Comparison of ENCODE assay signal across 13 cellular contexts in genomic region chr2:122340246-122340645, GRCh38.
DNase-seq lines count a peak whose midpoint lies in the region; ATAC-seq and TF ChIP-seq lines count a peak whose summit lies in the region.
"Had no signal": no experiment of that assay in that cellular context is flagged by ENCODE, and none has a peak within 500 bp of the region (broad histone marks: within the 10 kb centered on the region; RNA-seq: fewer than 3 reads in every experiment).

No MANE protein-coding gene starts in this region.

- ATAC-seq in HG02938 (IDR thresholded peaks at IDR 0.05; ENCODE audit: unreplicated experiment) (peak; percentile 97), left ventricle myocardium superior (no peak)

- no peak overlapping the region for H3K4ac ChIP-seq in mesenchymal stem cell (ENCODE audit: low read depth in 1 of 2, low read length in 2 of 2)

- no peak overlapping the region for H2BK15ac ChIP-seq in mesenchymal stem cell (ENCODE audit: low read depth, poor library complexity, severe bottlenecking)

- H3K79me2 ChIP-seq in neural progenitor cell (ENCODE audit: low read depth): no peaks in the 10 kb centered on the region

- H3K9ac ChIP-seq in mesenchymal stem cell (ENCODE audit: low read length): no peak overlapping the region
- no peak overlapping the region for H3K9ac ChIP-seq in neural progenitor cell

- H3K23ac ChIP-seq in mesenchymal stem cell (ENCODE audit: low read length in 2 of 2): no peak overlapping the region

- H3K27me3 ChIP-seq in breast epithelium (no peaks in the 10 kb centered on the region), mesenchymal stem cell (ENCODE audit: control insufficient read depth in 1 of 2, insufficient read depth in 1 of 2, low read length in 2 of 2) (no peaks in the 10 kb centered on the region), neural progenitor cell (no peaks in the 10 kb centered on the region)
- H3K27me3 ChIP-seq: esophagus muscularis mucosa, sigmoid colon had no signal

- H3K4me3 Mint-ChIP-seq in MCF 10A (ENCODE audit: unreplicated experiment) (no peak overlapping the region), neural progenitor cell (no peak overlapping the region)
- H3K4me3 Mint-ChIP-seq: activated naive CD8-positive, alpha-beta T cell; stimulated activated naive CD8-positive, alpha-beta T cell treated with anti-CD3 and anti-CD28 coated beads, Interleukin-15, Interleukin-2, amounts not matched to agents 100 ng/mL and 50 ng/mL, for 24 hours had no signal

- no peak overlapping the region for H3K18ac ChIP-seq in mesenchymal stem cell (ENCODE audit: low read depth in 1 of 2, low read length in 2 of 2)

- H3K9me3 ChIP-seq in breast epithelium (no peaks in the 10 kb centered on the region), mesenchymal stem cell (ENCODE audit: control insufficient read depth, low read length) (no peaks in the 10 kb centered on the region), neural progenitor cell (ENCODE audit: low read depth) (no peaks in the 10 kb centered on the region)
- H3K9me3 ChIP-seq: esophagus muscularis mucosa, sigmoid colon had no signal

- H3K9me3 Mint-ChIP-seq in MCF 10A (ENCODE audit: unreplicated experiment) (peaks cover 4% of the 10 kb centered on the region), neural progenitor cell (no peaks in the 10 kb centered on the region)

- DNase-seq in MCF 10A (ENCODE audit: unreplicated experiment): peak; percentile 41
- DNase-seq in breast epithelium (ENCODE audit: low spot score in 2 of 2): no peak
- peak; percentile 15 for DNase-seq in NB4 (ENCODE audit: low read depth)
- DNase-seq in stimulated activated CD4-positive, alpha-beta T cell treated with anti-CD3 and anti-CD28 coated beads, Interleukin-12 subunit alpha, Interleukin-12 subunit beta, amount 100 ng/mL, for 4 hours: no peak
- no peak for DNase-seq in mesenchymal stem cell
- DNase-seq in left ventricle myocardium superior: no peak
- no peak for DNase-seq in neural progenitor cell (ENCODE audit: low spot score)
- DNase-seq: NCI-H1092 treated with DMSO at 0.1 percent for 48 hours, sigmoid colon had no signal

- intact Hi-C loops in MCF 10A (cut with micrococcal nuclease) (no loop called here), breast epithelium (cut with DNase I; ENCODE audit: low total_unique reads) (no loop called here), left ventricle myocardium superior (cut with micrococcal nuclease) (no loop called here)

- no peak for TF ChIP-seq CTCF in MCF 10A (IDR thresholded peaks at IDR 0.05; ENCODE audit: unreplicated experiment)
- TF ChIP-seq CTCF in breast epithelium (IDR thresholded peaks at IDR 0.05): no peak
- TF ChIP-seq CTCF in NB4 (IDR thresholded peaks at IDR 0.05; ENCODE audit: low read depth, low read length): no peak
- no peak for TF ChIP-seq CTCF in neural progenitor cell (IDR thresholded peaks at IDR 0.05)

- no peaks in the 10 kb centered on the region for H3F3A ChIP-seq in neural progenitor cell (ENCODE audit: low read depth)

- POLR2A ChIA-PET in MCF 10A (lab: Yijun Ruan, JAX): no interaction called here

- H3K27me3 Mint-ChIP-seq in MCF 10A (ENCODE audit: insufficient read depth, unreplicated experiment) (no peaks in the 10 kb centered on the region), neural progenitor cell (ENCODE audit: insufficient read depth, low read depth) (peaks cover 2% of the 10 kb centered on the region)
- H3K27me3 Mint-ChIP-seq: stimulated activated naive CD8-positive, alpha-beta T cell treated with anti-CD3 and anti-CD28 coated beads, Interleukin-15, Interleukin-2, amounts not matched to agents 100 ng/mL and 50 ng/mL, for 24 hours had no signal

- H3K27ac Mint-ChIP-seq in MCF 10A (ENCODE audit: low read depth, unreplicated experiment): peak overlapping the region; percentile 32
- no peak overlapping the region for H3K27ac Mint-ChIP-seq in neural progenitor cell
- H3K27ac Mint-ChIP-seq: activated naive CD8-positive, alpha-beta T cell; stimulated activated naive CD8-positive, alpha-beta T cell treated with anti-CD3 and anti-CD28 coated beads, Interleukin-15, Interleukin-2, amounts not matched to agents 100 ng/mL and 50 ng/mL, for 24 hours had no signal

- no peak overlapping the region for H3K14ac ChIP-seq in mesenchymal stem cell (ENCODE audit: low read length in 2 of 2)

- H3K4me3 ChIP-seq in breast epithelium (no peak overlapping the region), NB4 (ENCODE audit: low read depth, low read length) (no peak overlapping the region), mesenchymal stem cell (ENCODE audit: insufficient read depth in 1 of 2, low read depth in 1 of 2, low read length in 2 of 2) (no peak overlapping the region), neural progenitor cell (no peak overlapping the region)
- H3K4me3 ChIP-seq: esophagus muscularis mucosa, sigmoid colon had no signal

- H3K4me1 Mint-ChIP-seq in MCF 10A (ENCODE audit: insufficient read depth, unreplicated experiment): peaks cover 12% of the 10 kb centered on the region
- H3K4me1 Mint-ChIP-seq in neural progenitor cell: peaks cover 2% of the 10 kb centered on the region

- WGBS in mesenchymal stem cell: 66% methylated on average over 2 of the region's 3 CpGs

- CTCF ChIA-PET in MCF 10A (lab: Yijun Ruan, JAX): interaction anchor here (1.1 kb wide), 1 partner anchor 8 kb away, joined by 3 read pairs; no protein-coding TSS in a partner anchor

- H2AK5ac ChIP-seq in mesenchymal stem cell (ENCODE audit: low read length, severe bottlenecking): no peak overlapping the region

- no peak overlapping the region for H2BK5ac ChIP-seq in mesenchymal stem cell (ENCODE audit: low read depth, low read length, poor library complexity, severe bottlenecking)

- H2BK12ac ChIP-seq in mesenchymal stem cell (ENCODE audit: low read length in 2 of 2): no peak overlapping the region

- H3K4me2 ChIP-seq in mesenchymal stem cell (ENCODE audit: low read length, poor library complexity, severe bottlenecking): no peak overlapping the region
- no peak overlapping the region for H3K4me2 ChIP-seq in neural progenitor cell

- H3K27ac ChIP-seq in breast epithelium (no peak overlapping the region), mesenchymal stem cell (ENCODE audit: low read length, poor library complexity, severe bottlenecking) (no peak overlapping the region), neural progenitor cell (no peak overlapping the region)
- H3K27ac ChIP-seq: esophagus muscularis mucosa, sigmoid colon had no signal

- no peak overlapping the region for H2AFZ ChIP-seq in mesenchymal stem cell (ENCODE audit: low read depth, low read length)
- H2AFZ ChIP-seq in neural progenitor cell (replicated peaks): no peak overlapping the region

- H4K91ac ChIP-seq in mesenchymal stem cell (ENCODE audit: low read length): no peak overlapping the region

- H4K20me1 ChIP-seq in neural progenitor cell (ENCODE audit: low read depth): no peaks in the 10 kb centered on the region

- no peak overlapping the region for H2BK120ac ChIP-seq in mesenchymal stem cell (ENCODE audit: low read depth, low read length)

- H3K36me3 ChIP-seq in breast epithelium (no peaks in the 10 kb centered on the region), mesenchymal stem cell (ENCODE audit: control insufficient read depth in 1 of 2, insufficient read depth in 2 of 2, low read depth in 1 of 2, low read length in 2 of 2) (no peaks in the 10 kb centered on the region), neural progenitor cell (no peaks in the 10 kb centered on the region)
- H3K36me3 ChIP-seq: esophagus muscularis mucosa, sigmoid colon had no signal

- no peak for TF ChIP-seq POLR2A in breast epithelium (IDR thresholded peaks at IDR 0.05)
- TF ChIP-seq POLR2A in NB4 (IDR thresholded peaks at IDR 0.05; ENCODE audit: extremely low read depth, insufficient read length): no peak

- H3K36me3 Mint-ChIP-seq in MCF 10A (ENCODE audit: insufficient read depth, unreplicated experiment) (no peaks in the 10 kb centered on the region), neural progenitor cell (no peaks in the 10 kb centered on the region)
- H3K36me3 Mint-ChIP-seq: activated naive CD8-positive, alpha-beta T cell had no signal

- H3K4me1 ChIP-seq in breast epithelium: no peaks in the 10 kb centered on the region
- H3K4me1 ChIP-seq in mesenchymal stem cell (ENCODE audit: control insufficient read depth, insufficient read depth, low read depth, low read length): no peaks in the 10 kb centered on the region
- no peaks in the 10 kb centered on the region for H3K4me1 ChIP-seq in neural progenitor cell
- H3K4me1 ChIP-seq: esophagus muscularis mucosa, sigmoid colon had no signal

- no peak overlapping the region for H4K8ac ChIP-seq in mesenchymal stem cell (ENCODE audit: low read length)

- no TSS peak for BruUV-seq in MCF 10A (replicated peaks; lab: Mats Ljungman, UMichigan)

- no peaks in the 10 kb centered on the region for H3K79me1 ChIP-seq in mesenchymal stem cell (replicated peaks; ENCODE audit: low read length, poor library complexity, severe bottlenecking)

Comparison
In these comparisons a context has a peak if more than half of its experiments do, and no peak if none do; other contexts are left out.
1. DNase-seq: peak in MCF 10A (single experiment) and NB4 (single experiment); none in breast epithelium (0 of 2), stimulated activated CD4-positive, alpha-beta T cell treated with anti-CD3 and anti-CD28 coated beads, Interleukin-12 subunit alpha, Interleukin-12 subunit beta, amount 100 ng/mL, for 4 hours (single experiment), mesenchymal stem cell (single experiment), left ventricle myocardium superior (single experiment) and neural progenitor cell (single experiment).